Comparison of ENCODE assay signal across 8 cellular contexts in genomic region chr2:9770308-9771100, GRCh38.
A peak's percentile ranks its signal among the peaks of the same experiment; 100 is the strongest.
DNase-seq lines count a peak whose midpoint lies in the region; ATAC-seq and TF ChIP-seq lines count a peak whose summit lies in the region.

No MANE protein-coding gene starts in this region.

- no peaks in the 10 kb centered on the region for H3K36me3 Mint-ChIP-seq in T-helper 2 cell treated with Interferon-gamma antibody and Interleukin-4, amounts not matched to agents 5 μg/mL and 100 μg/mL, for 36 hours (ENCODE audit: low read depth)

- H3K27me3 ChIP-seq in breast epithelium, result no peaks in the 10 kb centered on the region

- TF ChIP-seq CTCF in breast epithelium (IDR thresholded peaks at IDR 0.05), result peak; percentile 43 to 71 (median 47)

- no peaks in the 10 kb centered on the region for H3K36me3 ChIP-seq in breast epithelium

- no peaks in the 10 kb centered on the region for H3K27me3 Mint-ChIP-seq in T-helper 2 cell treated with Interferon-gamma antibody and Interleukin-4, amounts not matched to agents 5 μg/mL and 100 μg/mL, for 36 hours (ENCODE audit: low read depth)

- peak overlapping the region in 2 of 3 donors; percentile 6 to 51 for H3K4me3 ChIP-seq in breast epithelium

- no peak for TF ChIP-seq POLR2A in breast epithelium (IDR thresholded peaks at IDR 0.05)

- H3K4me1 Mint-ChIP-seq in T-helper 2 cell treated with Interferon-gamma antibody and Interleukin-4, amounts not matched to agents 5 μg/mL and 100 μg/mL, for 36 hours (ENCODE audit: low read depth), result peaks cover 7% of the 10 kb centered on the region

- H3K27ac ChIP-seq in breast epithelium, result peak overlapping the region; percentile 3 to 68

- H3K27ac Mint-ChIP-seq in T-helper 2 cell treated with Interferon-gamma antibody and Interleukin-4, amounts not matched to agents 5 μg/mL and 100 μg/mL, for 36 hours, result peak overlapping the region; percentile 39

- ATAC-seq in HG02840 (IDR thresholded peaks at IDR 0.05; ENCODE audit: low FRiP score, unreplicated experiment), result no peak

- intact Hi-C loops in breast epithelium (cut with DNase I; ENCODE audit: low total_unique reads), result no loop called here

- H3K4me3 Mint-ChIP-seq in T-helper 2 cell treated with Interferon-gamma antibody and Interleukin-4, amounts not matched to agents 5 μg/mL and 100 μg/mL, for 36 hours, result no peak overlapping the region

- H3K9me3 ChIP-seq in breast epithelium, result no peaks in the 10 kb centered on the region

- no peaks in the 10 kb centered on the region for H3K9me3 Mint-ChIP-seq in T-helper 2 cell treated with Interferon-gamma antibody and Interleukin-4, amounts not matched to agents 5 μg/mL and 100 μg/mL, for 36 hours

- DNase-seq in NCI-H345 (lab: John Stamatoyannopoulos, UW) (peak; percentile 22), NCI-H345 treated with DMSO at 0.1 percent for 48 hours (lab: John Stamatoyannopoulos, UW; ENCODE audit: unreplicated experiment) (no peak), NCI-H1092 (lab: John Stamatoyannopoulos, UW) (peak; percentile 31), breast epithelium (ENCODE audit: low spot score in 2 of 2) (peak; percentile 65 to 71), iPS-NIHi7 (ENCODE audit: extremely low spot score) (peak; percentile 85)
- no peak for DNase-seq in T-helper 2 cell treated with Interferon-gamma antibody and Interleukin-4, amounts not matched to agents 5 μg/mL and 100 μg/mL, for 36 hours (ENCODE audit: low spot score)
- peak; percentile 46 for DNase-seq in stimulated activated CD4-positive, alpha-beta T cell treated with anti-CD3 and anti-CD28 coated beads, Interleukin-12 subunit alpha, Interleukin-12 subunit beta, amount 100 ng/mL, for 4 hours

- peaks cover 7 to 10% of the 10 kb centered on the region in 2 donors for H3K4me1 ChIP-seq in breast epithelium

Comparison
In these comparisons a context has a peak if more than half of its experiments do, and no peak if none do; other contexts are left out.
1. DNase-seq: peak in NCI-H345 (single experiment), NCI-H1092 (single experiment), breast epithelium (2 of 2), iPS-NIHi7 (single experiment) and stimulated activated CD4-positive, alpha-beta T cell treated with anti-CD3 and anti-CD28 coated beads, Interleukin-12 subunit alpha, Interleukin-12 subunit beta, amount 100 ng/mL, for 4 hours (single experiment); none in NCI-H345 treated with DMSO at 0.1 percent for 48 hours (single experiment) and T-helper 2 cell treated with Interferon-gamma antibody and Interleukin-4, amounts not matched to agents 5 μg/mL and 100 μg/mL, for 36 hours (single experiment).